11 cellular contexts compared by ENCODE assay signal in genomic region chr20:62708591-62709536, GRCh38. TPM values are rescaled to one million over a fixed set of nuclear protein-coding genes. Genes with fewer than 3 reads are reported as not detected.
DNase-seq lines count a peak whose midpoint lies in the region; ATAC-seq and TF ChIP-seq lines count a peak whose summit lies in the region.
"Had no signal": no experiment of that assay in that cellular context is flagged by ENCODE, and none has a peak within 500 bp of the region (broad histone marks: within the 10 kb centered on the region; RNA-seq: fewer than 3 reads in every experiment).

Gene NTSR1 (plus strand): TSS chr20:62708836. CDS start chr20:62709208, 372 bp downstream.

- H3K4me1 Mint-ChIP-seq in effector memory CD8-positive, alpha-beta T cell (ENCODE audit: low read depth in 2 of 2): peaks cover 0 to 6% of the 10 kb centered on the region in 2 donors
- H3K4me1 Mint-ChIP-seq in nephron progenitor cell: peaks cover 10% of the 10 kb centered on the region

- TF ChIP-seq CTCF in nephron progenitor cell (IDR thresholded peaks at IDR 0.05): no peak

- no peak within 1 kb of the TSS for H3K4me2 ChIP-seq in GM23248 (ENCODE audit: unreplicated experiment)

- H3K4me3 ChIP-seq in GM23248: no peak within 1 kb of the TSS

- H3K4me1 ChIP-seq in GM23248 (ENCODE audit: insufficient read depth): peaks cover 11% of the 10 kb centered on the region

- no peaks in the 10 kb centered on the region for H3K9me2 ChIP-seq in GM23248 (ENCODE audit: insufficient read depth)

- peaks cover 23 to 39% of the 10 kb centered on the region in 2 donors for H3K27me3 Mint-ChIP-seq in effector memory CD8-positive, alpha-beta T cell
- H3K27me3 Mint-ChIP-seq in nephron progenitor cell (ENCODE audit: low read depth, poor library complexity): peaks cover 93% of the 10 kb centered on the region

- peak; percentile 33 for ATAC-seq in effector memory CD8-positive, alpha-beta T cell (replicated peaks)

- H3K79me2 ChIP-seq in GM23248 (ENCODE audit: insufficient read depth): no peaks in the 10 kb centered on the region

- no peak within 1 kb of the TSS for H2AFZ ChIP-seq in GM23248

- H3K27me3 ChIP-seq in GM23248 (replicated peaks; ENCODE audit: insufficient read depth): peaks cover 22% of the 10 kb centered on the region

- DNase-seq in GM23248: peak; percentile 17
- DNase-seq in NCI-H2171 (lab: John Stamatoyannopoulos, UW): peak; percentile 33
- no peak for DNase-seq in effector memory CD8-positive, alpha-beta T cell
- DNase-seq in nephron progenitor cell: peak; percentile 54
- no peak for DNase-seq in NCI-H1105 (lab: John Stamatoyannopoulos, UW)
- DNase-seq in SKM-1 treated with dmso at 0.1 percent for 144 hours (lab: John Stamatoyannopoulos, UW; ENCODE audit: unreplicated experiment): no peak
- no peak for DNase-seq in AG08395 (ENCODE audit: low spot score)
- DNase-seq: activated B cell treated with CpG ODN at 0.5 μM for 24 hours, brain microvascular endothelial cell, NCI-H774 had no signal

- no peaks in the 10 kb centered on the region for H4K20me1 ChIP-seq in GM23248 (ENCODE audit: insufficient read depth)

- WGBS in GM23248 (ENCODE audit: low coverage in 1 of 2, low lambda C conversion rate in 2 of 2, missing lambda C conversion rate in 2 of 2), 2 experiments: 12 to 20% methylated on average over 62 to 113 of the region's 124 CpGs

- H3F3A ChIP-seq in GM23248 (ENCODE audit: insufficient read depth): peaks cover 13% of the 10 kb centered on the region

- H3K9me3 Mint-ChIP-seq in effector memory CD8-positive, alpha-beta T cell: no peaks in the 10 kb centered on the region
- peaks cover 6% of the 10 kb centered on the region for H3K9me3 Mint-ChIP-seq in nephron progenitor cell
- H3K9me3 Mint-ChIP-seq: activated B cell treated with CpG ODN at 0.5 μM for 24 hours had no signal

- peak within 1 kb of the TSS; percentile 45 to 52 for H3K4me3 Mint-ChIP-seq in effector memory CD8-positive, alpha-beta T cell
- H3K4me3 Mint-ChIP-seq in nephron progenitor cell: peak within 1 kb of the TSS; percentile 32
- H3K4me3 Mint-ChIP-seq: activated B cell treated with CpG ODN at 0.5 μM for 24 hours had no signal

- H3K27ac ChIP-seq in GM23248: no peak within 1 kb of the TSS
- H3K27ac ChIP-seq: brain microvascular endothelial cell had no signal

- H3K36me3 ChIP-seq in GM23248 (ENCODE audit: low read depth): no peaks in the 10 kb centered on the region
- H3K36me3 ChIP-seq: brain microvascular endothelial cell had no signal

- H3K9ac ChIP-seq in GM23248: no peak within 1 kb of the TSS

- H3K27ac Mint-ChIP-seq in effector memory CD8-positive, alpha-beta T cell: no peak within 1 kb of the TSS
- no peak within 1 kb of the TSS for H3K27ac Mint-ChIP-seq in nephron progenitor cell
- H3K27ac Mint-ChIP-seq: activated B cell treated with CpG ODN at 0.5 μM for 24 hours had no signal

- in situ Hi-C loops in GM23248 (cut with MboI): no loop called here

- no peaks in the 10 kb centered on the region for H3K36me3 Mint-ChIP-seq in effector memory CD8-positive, alpha-beta T cell (ENCODE audit: insufficient read depth)
- H3K36me3 Mint-ChIP-seq in nephron progenitor cell (ENCODE audit: low read depth): no peaks in the 10 kb centered on the region

- H3K9me3 ChIP-seq in GM23248 (ENCODE audit: low read depth): no peaks in the 10 kb centered on the region

RNA-seq across cellular contexts. Expression of gene NTSR1, which starts in this region (rescaled TPM):
- total RNA-seq in GM23248 (2014; rRNA removed; shearing (Covaris generic)): not detected in 2 replicates
- not detected in 2 replicates for polyA plus RNA-seq in GM23248 (2016; fragmentation: Nextera tagmentation; extraction: Ambion mirVana)
- total RNA-seq: activated B cell treated with CpG ODN at 0.5 μM for 24 hours, osteoblast had no signal

Comparison
In these comparisons a context has a peak if more than half of its experiments do, and no peak if none do; other contexts are left out.
1. Peak in DNase-seq in GM23248; RNA of the gene not detected or under 1 TPM.
2. DNase-seq: peak in NCI-H2171 (single experiment) and nephron progenitor cell (single experiment); none in effector memory CD8-positive, alpha-beta T cell (0 of 3), NCI-H1105 (single experiment), SKM-1 treated with dmso at 0.1 percent for 144 hours (single experiment) and AG08395 (single experiment).